8 cellular contexts compared by ENCODE assay signal in genomic region chr5:178232124-178232919, GRCh38. TPM values are rescaled to one million over a fixed set of nuclear protein-coding genes. Genes with fewer than 3 reads are reported as not detected.
DNase-seq lines count a peak whose midpoint lies in the region; ATAC-seq and TF ChIP-seq lines count a peak whose summit lies in the region.

PHYKPL (minus strand) TSS chr5:178232802; CDS start chr5:178232550, 252 bp downstream.

- in situ Hi-C loops in transverse colon (cut with MboI; ENCODE audit: low pct_ligation_motif_present in 1 of 4, low pct_unique_long_range_greater_than_20kb in 1 of 4, low sequenced_read_pairs in 3 of 4): no loop called here

- TF ChIP-seq CTCF in DND-41 (IDR thresholded peaks at IDR 0.05; ENCODE audit: borderline replicate concordance, extremely low read depth, low read length, poor library complexity, severe bottlenecking): peak; percentile 30
- peak; percentile 33 for TF ChIP-seq CTCF in osteocyte (IDR thresholded peaks at IDR 0.05)
- TF ChIP-seq CTCF in transverse colon (IDR thresholded peaks at IDR 0.05): no peak

- peaks cover 39 to 42% of the 10 kb centered on the region in 2 donors for H3K36me3 Mint-ChIP-seq in activated naive CD4-positive, alpha-beta T cell treated with anti-CD3 and anti-CD28 coated beads, Interleukin-2, amount 50 U/mL, for 72 hours
- peaks cover 27% of the 10 kb centered on the region for H3K36me3 Mint-ChIP-seq in osteocyte (ENCODE audit: unreplicated experiment)

- peak within 1 kb of the TSS; percentile 80 for H2AFZ ChIP-seq in DND-41 (ENCODE audit: low read depth, low read length)

- DNase-seq in DND-41 (peak; percentile 85), HT1080 (ENCODE audit: low read depth) (peak; percentile 62), SK-N-MC (ENCODE audit: low read depth, low spot score) (no peak), glomerular visceral epithelial cell (ENCODE audit: extremely low spot score) (peak; percentile 74), osteocyte (ENCODE audit: extremely low spot score, unreplicated experiment) (peak; percentile 91), transverse colon (peak; percentile 80)
- DNase-seq in activated naive CD4-positive, alpha-beta T cell treated with anti-CD3 and anti-CD28 coated beads, Interleukin-2, amount 50 U/mL, for 72 hours (ENCODE audit: low spot score in 2 of 2): peak; percentile 71 to 83

- no peaks in the 10 kb centered on the region for H3K9me3 Mint-ChIP-seq in activated naive CD4-positive, alpha-beta T cell treated with anti-CD3 and anti-CD28 coated beads, Interleukin-2, amount 50 U/mL, for 72 hours
- H3K9me3 Mint-ChIP-seq in osteocyte (ENCODE audit: unreplicated experiment): peaks cover 7% of the 10 kb centered on the region

- peak; percentile 78 for TF ChIP-seq POLR2A in transverse colon (IDR thresholded peaks at IDR 0.05)

- H3K27ac ChIP-seq in DND-41 (ENCODE audit: low read length) (peak within 1 kb of the TSS; percentile 84), SK-N-MC (peak within 1 kb of the TSS; percentile 74), transverse colon (peak within 1 kb of the TSS; percentile 94 to 99 (median 98))

- no peaks in the 10 kb centered on the region for H3K27me3 Mint-ChIP-seq in osteocyte (ENCODE audit: unreplicated experiment)

- intact Hi-C loops in transverse colon (cut with DNase I; ENCODE audit: low total_unique reads): no loop called here

- H3K4me1 ChIP-seq in DND-41 (ENCODE audit: insufficient read depth, low read length): peaks cover 34% of the 10 kb centered on the region
- H3K4me1 ChIP-seq in transverse colon: peaks cover 25 to 72% (median 36%) of the 10 kb centered on the region in 4 donors

- H3K27me3 ChIP-seq in DND-41 (ENCODE audit: insufficient read depth, low read length, poor library complexity) (no peaks in the 10 kb centered on the region), transverse colon (no peaks in the 10 kb centered on the region)

- peaks cover 41% of the 10 kb centered on the region for H3K79me2 ChIP-seq in DND-41 (ENCODE audit: insufficient read depth, low read length)

- peak within 1 kb of the TSS; percentile 96 for H3K9ac ChIP-seq in DND-41 (ENCODE audit: low read depth, low read length)
- peak within 1 kb of the TSS; percentile 90 for H3K9ac ChIP-seq in SK-N-MC (ENCODE audit: insufficient read length)

- ATAC-seq in DND-41 (ENCODE audit: insufficient read depth, low read depth): peak; percentile 83
- ATAC-seq in GM21360 (IDR thresholded peaks at IDR 0.05; ENCODE audit: unreplicated experiment): peak; percentile 48
- ATAC-seq in activated naive CD4-positive, alpha-beta T cell treated with anti-CD3 and anti-CD28 coated beads, Interleukin-2, amount 50 U/mL, for 72 hours: peak; percentile 77

- H3K4me1 Mint-ChIP-seq in osteocyte (ENCODE audit: unreplicated experiment): peaks cover 29% of the 10 kb centered on the region

- H3K36me3 ChIP-seq in DND-41 (ENCODE audit: insufficient read depth, low read length): peaks cover 48% of the 10 kb centered on the region
- H3K36me3 ChIP-seq in SK-N-MC (ENCODE audit: insufficient read depth, low read length): peaks cover 39% of the 10 kb centered on the region
- peaks cover 0 to 27% (median 2%) of the 10 kb centered on the region in 4 donors for H3K36me3 ChIP-seq in transverse colon

- H3K9me3 ChIP-seq in DND-41 (ENCODE audit: insufficient read depth, low read length, severe bottlenecking): no peaks in the 10 kb centered on the region
- H3K9me3 ChIP-seq in SK-N-MC (ENCODE audit: low read depth, low read length): no peaks in the 10 kb centered on the region
- H3K9me3 ChIP-seq in transverse colon: no peaks in the 10 kb centered on the region

- peak within 1 kb of the TSS; percentile 96 for H3K4me2 ChIP-seq in DND-41 (ENCODE audit: insufficient read depth, low read length)

- H4K20me1 ChIP-seq in DND-41 (ENCODE audit: insufficient read depth, low read length): peaks cover 44% of the 10 kb centered on the region

- H3K27ac Mint-ChIP-seq in activated naive CD4-positive, alpha-beta T cell treated with anti-CD3 and anti-CD28 coated beads, Interleukin-2, amount 50 U/mL, for 72 hours: peak within 1 kb of the TSS; percentile 87 to 93
- H3K27ac Mint-ChIP-seq in osteocyte (ENCODE audit: unreplicated experiment): peak within 1 kb of the TSS; percentile 81

- H3K4me3 ChIP-seq in DND-41 (ENCODE audit: low read depth in 1 of 2, low read length in 2 of 2) (peak within 1 kb of the TSS; percentile 97 to 99), SK-N-MC (peak within 1 kb of the TSS; percentile 98), transverse colon (peak within 1 kb of the TSS; percentile 73 to 83 (median 78))

- TF ChIP-seq EP300 in transverse colon (IDR thresholded peaks at IDR 0.05; ENCODE audit: low read depth): peak; percentile 34

- WGBS in transverse colon (ENCODE audit: low coverage in 1 of 2), 2 donors: 1% methylated on average over 25 of the region's 102 CpGs; no CpG with 5 or more reads in 1 of the 2 donors

- H3K4me3 Mint-ChIP-seq in osteocyte (ENCODE audit: unreplicated experiment): peak within 1 kb of the TSS; percentile 81

RNA-seq across cellular contexts. Expression of gene PHYKPL, which starts in this region (rescaled TPM):
- 11.8 and 12.8 TPM in 2 replicates for total RNA-seq in HT1080 (2014; rRNA removed; shearing (Covaris generic))
- 10.3 and 12.3 TPM in 2 replicates for polyA plus RNA-seq in HT1080 (2015; cell fraction: cytosol; rRNA removed)
- polyA plus RNA-seq in HT1080 (2015; cell fraction: nucleus; rRNA removed): 44.0 and 47.7 TPM in 2 replicates
- total RNA-seq in activated naive CD4-positive, alpha-beta T cell treated with anti-CD3 and anti-CD28 coated beads, Interleukin-2, amount 50 U/mL, for 72 hours: 10 to 100 TPM; 51.1 to 97.6 TPM
- total RNA-seq in osteocyte: 70.2 and 71.3 TPM in 2 replicates
- 100 to 1,000 TPM; 124 to 405 (median 197) TPM for total RNA-seq in transverse colon

Comparison
In these comparisons a context has a peak if more than half of its experiments do, and no peak if none do; other contexts are left out.
1. CTCF ChIP-seq: peak in DND-41 (single experiment) and osteocyte (single experiment); none in transverse colon (0 of 5).
2. Peak in every context shown above with its lines, with median percentiles within 50 percentile points of each other: ATAC-seq, H3K27ac ChIP-seq and H3K4me3 ChIP-seq.